29 cellular contexts compared by ENCODE assay signal in genomic region chr20:51517839-51518238, GRCh38.
"Had no signal": no experiment of that assay in that cellular context is flagged by ENCODE, and none has a peak within 500 bp of the region (broad histone marks: within the 10 kb centered on the region; RNA-seq: fewer than 3 reads in every experiment).

No MANE protein-coding gene starts in this region.

- DNase-seq: activated CD4-positive, alpha-beta T cell treated with anti-CD3 and anti-CD28 coated beads, Interleukin-2, amount 10 ng/mL, durations not matched to agents 7 days and 5 days; activated CD8-positive, alpha-beta memory T cell treated with anti-CD3 and anti-CD28 coated beads, Interleukin-2, amount 50 U/mL, for 48 hours; activated gamma-delta T cell treated with Interleukin-2 at 50 U/mL for 16 hours; activated T-cell treated with anti-CD3 and anti-CD28 coated beads, Interleukin-2, amount 50 U/mL, for 48 hours; amniotic stem cell; colonic mucosa; endodermal cell; esophagus squamous epithelium; head of caudate nucleus; hypothalamus; left colon; occipital lobe; posterior cingulate gyrus; small intestine; stimulated activated CD4-positive, alpha-beta T cell treated with anti-CD3 and anti-CD28 coated beads, Interleukin-15, amount 100 ng/mL, for 24 hours; stimulated activated naive B cell treated with anti-CD40 and anti-IgM and Interleukin-4, amounts not matched to agents 10 μg/mL and 1 μg/mL and 100 μg/mL, for 72 hours; SW 1271; testis; trophoblast cell; uterus had no signal

- H3K9me3 ChIP-seq: breast epithelium, colonic mucosa, esophagus squamous epithelium, gastroesophageal sphincter, testis, uterus had no signal

- H3K4me3 Mint-ChIP-seq: activated CD4-positive, alpha-beta T cell treated with anti-CD3 and anti-CD28 coated beads, Interleukin-2, amount 10 ng/mL, durations not matched to agents 7 days and 5 days; activated naive CD8-positive, alpha-beta T cell; endodermal cell; memory B cell; neural crest cell; stimulated activated naive B cell treated with anti-CD40 and anti-IgM and Interleukin-4, amounts not matched to agents 10 μg/mL and 1 μg/mL and 100 μg/mL, for 72 hours had no signal

- H3K9me3 Mint-ChIP-seq: activated CD4-positive, alpha-beta T cell treated with anti-CD3 and anti-CD28 coated beads, Interleukin-2, amount 10 ng/mL, durations not matched to agents 7 days and 5 days; endodermal cell; memory B cell; neural crest cell; stimulated activated naive B cell treated with anti-CD40 and anti-IgM and Interleukin-4, amounts not matched to agents 10 μg/mL and 1 μg/mL and 100 μg/mL, for 72 hours had no signal

- H3K27ac Mint-ChIP-seq: activated CD4-positive, alpha-beta T cell treated with anti-CD3 and anti-CD28 coated beads, Interleukin-2, amount 10 ng/mL, durations not matched to agents 7 days and 5 days; endodermal cell; memory B cell; stimulated activated naive B cell treated with anti-CD40 and anti-IgM and Interleukin-4, amounts not matched to agents 10 μg/mL and 1 μg/mL and 100 μg/mL, for 72 hours had no signal

- H3K27ac ChIP-seq: breast epithelium, colonic mucosa, esophagus squamous epithelium, gastroesophageal sphincter, testis, uterus, VCaP had no signal

- H3K4me1 ChIP-seq: breast epithelium, colonic mucosa, esophagus squamous epithelium, gastroesophageal sphincter, testis, uterus had no signal

- FAIRE-seq: keratinocyte, small intestine had no signal

- H3K4me1 Mint-ChIP-seq: endodermal cell, neural crest cell had no signal

- ATAC-seq: activated CD4-positive, CD25-positive, alpha-beta regulatory T cell treated with anti-CD3 and anti-CD28 coated beads, Interleukin-2, amount 50 U/mL, for 24 hours; gastroesophageal sphincter; left colon; sciatic nerve; stimulated activated naive B cell treated with anti-CD40 and anti-IgM and Interleukin-4, amounts not matched to agents 10 μg/mL and 1 μg/mL and 100 μg/mL, for 72 hours had no signal

- H3K4me3 ChIP-seq: breast epithelium, colonic mucosa, esophagus squamous epithelium, gastroesophageal sphincter, testis, uterus had no signal

- H3K36me3 ChIP-seq: breast epithelium, colonic mucosa, uterus had no signal

- H3K27me3 Mint-ChIP-seq: activated CD4-positive, alpha-beta T cell treated with anti-CD3 and anti-CD28 coated beads, Interleukin-2, amount 10 ng/mL, durations not matched to agents 7 days and 5 days; activated naive CD8-positive, alpha-beta T cell; memory B cell; stimulated activated naive B cell treated with anti-CD40 and anti-IgM and Interleukin-4, amounts not matched to agents 10 μg/mL and 1 μg/mL and 100 μg/mL, for 72 hours had no signal

- H3K27me3 ChIP-seq: breast epithelium, colonic mucosa, esophagus squamous epithelium, gastroesophageal sphincter, testis, uterus had no signal
